ENCODE assay signal across 24 cellular contexts in the genomic region with DNA sequence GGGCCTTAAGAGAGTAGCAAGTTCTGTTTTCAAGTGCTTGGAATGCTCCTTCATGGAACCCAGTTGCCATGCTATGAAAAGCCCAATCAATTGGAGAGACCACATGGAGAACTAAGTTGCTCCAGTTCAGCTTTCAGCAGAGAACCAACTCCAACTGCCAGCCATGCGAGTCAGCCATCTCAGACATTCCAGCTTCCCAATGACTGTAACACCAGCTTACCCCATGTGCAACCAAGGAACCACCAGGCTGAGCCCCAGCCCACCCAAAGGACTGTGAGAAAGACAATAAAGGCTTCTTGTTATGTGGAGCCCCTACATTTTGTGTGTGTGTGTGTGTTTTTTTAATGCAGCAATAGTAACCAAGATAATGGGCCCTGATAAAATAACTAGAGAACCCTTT. TPM values are rescaled to one million over a fixed set of nuclear protein-coding genes. Genes with fewer than 3 reads are reported as not detected.
DNase-seq lines count a peak whose midpoint lies in the region; ATAC-seq and TF ChIP-seq lines count a peak whose summit lies in the region.
"Had no signal": no experiment of that assay in that cellular context is flagged by ENCODE, and none has a peak within 500 bp of the region (broad histone marks: within the 10 kb centered on the region; RNA-seq: fewer than 3 reads in every experiment).

No MANE protein-coding gene starts in this region.

- H3F3A ChIP-seq in smooth muscle cell (ENCODE audit: low read depth), result peaks cover 8% of the 10 kb centered on the region

- H3K79me2 ChIP-seq in smooth muscle cell (ENCODE audit: low read depth), result no peaks in the 10 kb centered on the region

- ATAC-seq in RWPE2 (ENCODE audit: low read depth), result peak; percentile 70
- ATAC-seq in GM21367 (IDR thresholded peaks at IDR 0.05; ENCODE audit: unreplicated experiment), result no peak
- ATAC-seq: activated CD8-positive, alpha-beta memory T cell treated with anti-CD3 and anti-CD28 coated beads, Interleukin-2, amount 10 ng/mL, durations not matched to agents 7 days and 5 days; GM12878; Panc1; pancreas; stimulated activated naive CD8-positive, alpha-beta T cell treated with anti-CD3 and anti-CD28 coated beads, Interleukin-15, Interleukin-2, amounts not matched to agents 100 U/mL and 50 U/mL, for 24 hours; T-cell had no signal

- DNase-seq in GM03348 (ENCODE audit: low spot score), result peak; percentile 70
- DNase-seq in RWPE2 (ENCODE audit: low spot score), result no peak
- DNase-seq in fibroblast of mammary gland (ENCODE audit: low read depth), result peak; percentile 60
- no peak for DNase-seq in smooth muscle cell (lab: John Stamatoyannopoulos, UW; ENCODE audit: unreplicated experiment)
- no peak for DNase-seq in AML-193 (lab: John Stamatoyannopoulos, UW)
- no peak for DNase-seq in substantia nigra (lab: John Stamatoyannopoulos, UW)
- DNase-seq: activated B cell treated with CpG ODN at 0.5 μM for 24 hours; activated CD8-positive, alpha-beta memory T cell treated with anti-CD3 and anti-CD28 coated beads, Interleukin-2, amount 10 ng/mL, durations not matched to agents 7 days and 5 days; CD4-positive, alpha-beta T cell; effector CD8-positive, alpha-beta T cell; immature natural killer cell; NCI-H187 treated with DMSO at 0.1 percent for 48 hours; NCI-H69; pancreas; spleen; stimulated activated naive CD8-positive, alpha-beta T cell treated with anti-CD3 and anti-CD28 coated beads, Interleukin-15, Interleukin-2, amounts not matched to agents 100 U/mL and 50 U/mL, for 24 hours; T-cell had no signal

- H3K4me1 ChIP-seq in RWPE2 (ENCODE audit: insufficient read depth, poor library complexity, severe bottlenecking), result peaks cover 19% of the 10 kb centered on the region
- H3K4me1 ChIP-seq in smooth muscle cell (ENCODE audit: low read depth), result no peaks in the 10 kb centered on the region
- H3K4me1 ChIP-seq: pancreas, spleen had no signal

- H3K4me3 ChIP-seq in RWPE2 (ENCODE audit: severe bottlenecking), result no peak overlapping the region
- no peak overlapping the region for H3K4me3 ChIP-seq in fibroblast of mammary gland (ENCODE audit: control insufficient read depth, low read depth, low read length)
- H3K4me3 ChIP-seq in smooth muscle cell, result no peak overlapping the region
- H3K4me3 ChIP-seq: cardiac muscle cell, GM12878, pancreas, spleen had no signal

- H3K27ac ChIP-seq in RWPE2 (ENCODE audit: poor library complexity, severe bottlenecking) (no peak overlapping the region), smooth muscle cell (ENCODE audit: low read depth) (peak overlapping the region; percentile 75), substantia nigra (ENCODE audit: low read depth, low read length, poor library complexity, severe bottlenecking) (no peak overlapping the region)
- H3K27ac ChIP-seq: cardiac muscle cell, pancreas, spleen had no signal

- peak overlapping the region; percentile 28 for H2AFZ ChIP-seq in smooth muscle cell (ENCODE audit: low read depth)

- H3K9ac ChIP-seq in smooth muscle cell (ENCODE audit: low read depth), result no peak overlapping the region

- H3K27me3 ChIP-seq in RWPE2 (ENCODE audit: insufficient read depth, poor library complexity, severe bottlenecking) (no peaks in the 10 kb centered on the region), smooth muscle cell (ENCODE audit: low read depth) (no peaks in the 10 kb centered on the region)
- H3K27me3 ChIP-seq: cardiac muscle cell, pancreas, spleen had no signal

- WGBS in smooth muscle cell (ENCODE audit: low lambda C conversion rate), result 78% methylated on average over 1 of the region's 1 CpG

- peak overlapping the region; percentile 22 for H3K4me2 ChIP-seq in smooth muscle cell

- H3K9me3 ChIP-seq in RWPE2 (ENCODE audit: severe bottlenecking) (no peaks in the 10 kb centered on the region), smooth muscle cell (replicated peaks; ENCODE audit: low read depth) (no peaks in the 10 kb centered on the region)
- H3K9me3 ChIP-seq: pancreas had no signal

- H3K36me3 ChIP-seq in RWPE2 (ENCODE audit: low read depth), result no peaks in the 10 kb centered on the region
- no peaks in the 10 kb centered on the region for H3K36me3 ChIP-seq in smooth muscle cell (ENCODE audit: low read depth)
- H3K36me3 ChIP-seq: cardiac muscle cell, pancreas, spleen had no signal

- H4K20me1 ChIP-seq in smooth muscle cell (ENCODE audit: low read depth), result no peaks in the 10 kb centered on the region

- TF ChIP-seq CTCF in RWPE2 (IDR thresholded peaks at IDR 0.05; ENCODE audit: poor library complexity, severe bottlenecking) (no peak), fibroblast of mammary gland (conservative IDR thresholded peaks at IDR 0.05; ENCODE audit: control insufficient read depth, insufficient read depth, low read depth, low read length) (no peak), smooth muscle cell (IDR thresholded peaks at IDR 0.05; ENCODE audit: borderline replicate concordance, insufficient read depth, poor library complexity, severe bottlenecking) (no peak)

RNA-seq across cellular contexts. Expression of a gene that starts 34.9 kb away (rescaled TPM):
- 0.18 and 0.27 TPM in 2 replicates for total RNA-seq in smooth muscle cell
- 0.13 and 0.32 TPM in 2 replicates for polyA plus RNA-seq in smooth muscle cell
- total RNA-seq: activated B cell treated with CpG ODN at 0.5 μM for 24 hours; activated CD8-positive, alpha-beta memory T cell treated with anti-CD3 and anti-CD28 coated beads, Interleukin-2, amount 10 ng/mL, durations not matched to agents 7 days and 5 days; CD4-positive, alpha-beta T cell; glomerular endothelial cell; GM12878; mononuclear cell; spleen; T-cell; ureter had no signal
- polyA plus RNA-seq: GM12878, immature natural killer cell, pancreas, spleen had no signal

RNA-seq across cellular contexts. Expression of a gene that starts 58.7 kb away (rescaled TPM):
- total RNA-seq in smooth muscle cell, result 33.8 and 47.8 TPM in 2 replicates
- 15.6 and 19.2 TPM in 2 replicates for polyA plus RNA-seq in smooth muscle cell

Comparison
In these comparisons a context has a peak if more than half of its experiments do, and no peak if none do; other contexts are left out.
1. DNase-seq: peak in GM03348 (single experiment) and fibroblast of mammary gland (single experiment); none in RWPE2 (single experiment), smooth muscle cell (single experiment), AML-193 (0 of 2) and substantia nigra (0 of 49).